17 cellular contexts compared by ENCODE assay signal in genomic region chr10:71088054-71088453, GRCh38.
DNase-seq lines count a peak whose midpoint lies in the region; ATAC-seq and TF ChIP-seq lines count a peak whose summit lies in the region.
"Had no signal": no experiment of that assay in that cellular context is flagged by ENCODE, and none has a peak within 500 bp of the region (broad histone marks: within the 10 kb centered on the region; RNA-seq: fewer than 3 reads in every experiment).

No MANE protein-coding gene starts in this region.

- peaks cover 0 to 5% of the 10 kb centered on the region in 2 donors for H3K4me1 ChIP-seq in right atrium auricular region
- no peaks in the 10 kb centered on the region for H3K4me1 ChIP-seq in prostate gland (replicated peaks)
- no peaks in the 10 kb centered on the region for H3K4me1 ChIP-seq in mucosa of descending colon (ENCODE audit: low read depth)
- H3K4me1 ChIP-seq: BLaER1 had no signal

- H3K36me3 ChIP-seq in right atrium auricular region (no peaks in the 10 kb centered on the region), prostate gland (no peaks in the 10 kb centered on the region), mucosa of descending colon (ENCODE audit: low read depth) (no peaks in the 10 kb centered on the region)
- H3K36me3 ChIP-seq: BLaER1, tibial artery had no signal

- H3K4me3 ChIP-seq in right atrium auricular region, result no peak overlapping the region
- no peak overlapping the region for H3K4me3 ChIP-seq in fibroblast of pulmonary artery (replicated peaks; ENCODE audit: low read depth, low read length)
- H3K4me3 ChIP-seq in prostate gland, result no peak overlapping the region
- no peak overlapping the region for H3K4me3 ChIP-seq in mucosa of descending colon
- H3K4me3 ChIP-seq: BLaER1, K562, tibial artery had no signal

- intact Hi-C loops in Right ventricle myocardium superior (cut with DNase I) (no loop called here), prostate gland (cut with DNase I) (no loop called here), mucosa of descending colon (cut with DNase I, micrococcal nuclease) (no loop called here)

- H3K27ac ChIP-seq in right atrium auricular region (no peak overlapping the region), prostate gland (no peak overlapping the region)
- H3K27ac ChIP-seq: BLaER1 had no signal

- TF ChIP-seq CTCF in right atrium auricular region (IDR thresholded peaks at IDR 0.05) (no peak), fibroblast of pulmonary artery (IDR thresholded peaks at IDR 0.05; ENCODE audit: low read length, missing control alignments) (no peak), prostate gland (IDR thresholded peaks at IDR 0.05) (no peak), mucosa of descending colon (IDR thresholded peaks at IDR 0.05) (no peak)

- ATAC-seq in Right ventricle myocardium superior (ENCODE audit: poor library complexity), result no peak
- no peak for ATAC-seq in mucosa of descending colon
- ATAC-seq: K562 had no signal

- DNase-seq in right atrium auricular region (ENCODE audit: low spot score) (peak; percentile 30), Right ventricle myocardium superior (no peak), fibroblast of pulmonary artery (ENCODE audit: low read depth) (peak; percentile 3), prostate gland (ENCODE audit: low spot score) (peak; percentile 1), mucosa of descending colon (no peak), iPS-NIHi11 (ENCODE audit: low spot score) (no peak), NCI-H2081 treated with DMSO at 0.1 percent for 48 hours (lab: John Stamatoyannopoulos, UW) (no peak)
- DNase-seq in effector CD8-positive, alpha-beta T cell (lab: John Stamatoyannopoulos, UW), result no peak
- DNase-seq: activated naive CD4-positive, alpha-beta T cell treated with anti-CD3 and anti-CD28 coated beads, Interleukin-2, amount 50 U/mL, for 16 hours; amniotic stem cell; central memory CD4-positive, alpha-beta T cell; NCI-H2029; NCI-H2227 treated with DMSO at 0.1 percent for 48 hours; posterior cingulate gyrus had no signal

- TF ChIP-seq POLR2A in prostate gland (IDR thresholded peaks at IDR 0.05), result no peak

- no peaks in the 10 kb centered on the region for H3K27me3 ChIP-seq in right atrium auricular region
- no peaks in the 10 kb centered on the region for H3K27me3 ChIP-seq in prostate gland (replicated peaks; ENCODE audit: insufficient read depth)
- H3K27me3 ChIP-seq: BLaER1, tibial artery had no signal

- WGBS in prostate gland, result 95% methylated on average over 9 of the region's 9 CpGs

- H3K9me3 ChIP-seq in right atrium auricular region (no peaks in the 10 kb centered on the region), prostate gland (no peaks in the 10 kb centered on the region), mucosa of descending colon (no peaks in the 10 kb centered on the region)
- H3K9me3 ChIP-seq: BLaER1, tibial artery had no signal

Comparison
In these comparisons a context has a peak if more than half of its experiments do, and no peak if none do; other contexts are left out.
1. DNase-seq: peak in right atrium auricular region (single experiment), fibroblast of pulmonary artery (single experiment) and prostate gland (single experiment); none in Right ventricle myocardium superior (single experiment), mucosa of descending colon (0 of 3), iPS-NIHi11 (single experiment), NCI-H2081 treated with DMSO at 0.1 percent for 48 hours (single experiment) and effector CD8-positive, alpha-beta T cell (single experiment).